ENCODE assay signal across 26 cellular contexts in the genomic region with DNA sequence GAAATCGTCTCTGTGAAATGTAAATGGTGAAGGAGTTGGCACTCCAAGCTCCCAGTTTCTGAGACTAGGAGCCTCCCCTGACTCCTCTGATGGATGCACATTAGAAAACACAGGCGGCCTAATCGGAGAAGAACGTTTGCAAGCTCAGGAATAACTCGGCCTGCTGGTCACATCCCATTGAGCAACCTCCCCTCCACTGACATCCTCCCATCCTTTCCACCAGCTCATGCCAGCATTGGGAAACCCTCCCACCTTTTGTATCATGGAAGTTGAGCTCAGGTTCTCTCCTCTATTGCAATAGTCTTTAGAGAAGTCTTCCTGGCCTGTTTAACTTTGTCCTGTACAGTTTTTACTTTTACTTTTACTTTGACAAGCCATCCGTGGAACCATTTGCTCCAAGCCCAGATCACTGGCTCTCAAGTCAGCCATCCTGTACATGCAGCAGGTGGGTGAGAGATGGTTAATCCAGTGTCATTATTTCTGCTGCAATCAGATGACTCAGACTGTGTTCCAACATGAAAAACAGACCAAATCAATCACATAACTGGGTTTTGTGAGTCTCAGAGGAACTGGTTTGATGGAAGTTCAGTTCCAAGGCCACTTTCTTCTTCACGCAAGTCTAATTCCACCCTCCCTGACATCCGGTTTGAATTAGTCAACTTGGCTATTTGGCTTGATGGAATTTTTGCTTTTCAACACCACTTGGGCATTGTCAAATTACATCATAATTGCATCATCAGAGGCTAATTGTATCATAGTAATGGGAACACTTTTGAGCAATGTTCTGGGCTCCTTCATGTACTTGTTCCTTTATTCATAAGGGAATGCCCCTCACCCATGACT.
DNase-seq lines count a peak whose midpoint lies in the region; ATAC-seq lines count a peak whose summit lies in the region.
"Had no signal": no experiment of that assay in that cellular context is flagged by ENCODE, and none has a peak within 500 bp of the region (broad histone marks: within the 10 kb centered on the region; RNA-seq: fewer than 3 reads in every experiment).

No MANE protein-coding gene starts in this region.

- H3K4me1 Mint-ChIP-seq in stimulated activated effector memory CD8-positive, alpha-beta T cell treated with anti-CD3 and anti-CD28 coated beads, Interleukin-12 subunit alpha, Interleukin-12 subunit beta, amount 100 ng/mL, for 72 hours: no peaks in the 10 kb centered on the region
- H3K4me1 Mint-ChIP-seq: B cell, naive B cell had no signal

- ATAC-seq in left ventricle myocardium superior: peak; percentile 92
- no peak for ATAC-seq in GM21515 (IDR thresholded peaks at IDR 0.05; ENCODE audit: unreplicated experiment)
- no peak for ATAC-seq in stimulated activated effector memory CD8-positive, alpha-beta T cell treated with anti-CD3 and anti-CD28 coated beads, Interleukin-12 subunit alpha, Interleukin-12 subunit beta, amount 100 ng/mL, for 72 hours
- ATAC-seq: activated naive CD4-positive, alpha-beta T cell treated with anti-CD3 and anti-CD28 coated beads, Interleukin-2, amount 50 U/mL, for 72 hours; upper lobe of right lung had no signal

- H3K4me3 ChIP-seq in skeletal muscle cell (ENCODE audit: low read depth, low read length): no peak overlapping the region
- H3K4me3 ChIP-seq: ascending aorta, PC-9, upper lobe of right lung had no signal

- no peak overlapping the region for H3K27ac Mint-ChIP-seq in stimulated activated effector memory CD8-positive, alpha-beta T cell treated with anti-CD3 and anti-CD28 coated beads, Interleukin-12 subunit alpha, Interleukin-12 subunit beta, amount 100 ng/mL, for 72 hours
- H3K27ac Mint-ChIP-seq: activated naive CD4-positive, alpha-beta T cell treated with anti-CD3 and anti-CD28 coated beads, Interleukin-2, amount 50 U/mL, for 72 hours; activated T-helper 2 cell treated with anti-CD3 and anti-CD28 coated beads, Interferon-gamma antibody, Interleukin-2, Interleukin-4, amounts not matched to agents 10 μg/mL and 5 μg/mL and 100 μg/mL, durations not matched to agents 14 hours and 24 hours and 36 hours; B cell; HFFc6; naive B cell had no signal

- no peaks in the 10 kb centered on the region for H3K9me3 Mint-ChIP-seq in stimulated activated effector memory CD8-positive, alpha-beta T cell treated with anti-CD3 and anti-CD28 coated beads, Interleukin-12 subunit alpha, Interleukin-12 subunit beta, amount 100 ng/mL, for 72 hours
- H3K9me3 Mint-ChIP-seq: activated naive CD4-positive, alpha-beta T cell treated with anti-CD3 and anti-CD28 coated beads, Interleukin-2, amount 50 U/mL, for 72 hours; activated T-helper 2 cell treated with anti-CD3 and anti-CD28 coated beads, Interferon-gamma antibody, Interleukin-2, Interleukin-4, amounts not matched to agents 10 μg/mL and 5 μg/mL and 100 μg/mL, durations not matched to agents 14 hours and 24 hours and 36 hours had no signal

- H3K36me3 Mint-ChIP-seq in stimulated activated effector memory CD8-positive, alpha-beta T cell treated with anti-CD3 and anti-CD28 coated beads, Interleukin-12 subunit alpha, Interleukin-12 subunit beta, amount 100 ng/mL, for 72 hours: no peaks in the 10 kb centered on the region
- H3K36me3 Mint-ChIP-seq: activated naive CD4-positive, alpha-beta T cell treated with anti-CD3 and anti-CD28 coated beads, Interleukin-2, amount 50 U/mL, for 72 hours; naive B cell had no signal

- no peak overlapping the region for H3K4me3 Mint-ChIP-seq in stimulated activated effector memory CD8-positive, alpha-beta T cell treated with anti-CD3 and anti-CD28 coated beads, Interleukin-12 subunit alpha, Interleukin-12 subunit beta, amount 100 ng/mL, for 72 hours
- H3K4me3 Mint-ChIP-seq: B cell, HFFc6, naive B cell had no signal

- DNase-seq in NCI-H82 (lab: John Stamatoyannopoulos, UW): peak; percentile 54
- DNase-seq in NCI-H82 treated with DMSO at 0.1 percent for 48 hours (lab: John Stamatoyannopoulos, UW; ENCODE audit: unreplicated experiment): no peak
- peak; percentile 74 for DNase-seq in NOMO-1 treated with DMSO at 0.1 percent for 48 hours (lab: John Stamatoyannopoulos, UW; ENCODE audit: unreplicated experiment)
- DNase-seq in left ventricle myocardium superior: no peak
- DNase-seq in skeletal muscle cell (ENCODE audit: low read depth): peak; percentile 28
- DNase-seq in NCI-H2171 (lab: John Stamatoyannopoulos, UW): no peak
- DNase-seq in stimulated activated effector memory CD8-positive, alpha-beta T cell treated with anti-CD3 and anti-CD28 coated beads, Interleukin-12 subunit alpha, Interleukin-12 subunit beta, amount 100 ng/mL, for 72 hours (ENCODE audit: low spot score in 2 of 2): no peak
- DNase-seq: activated CD4-positive, alpha-beta T cell treated with anti-CD3 and anti-CD28 coated beads, Interleukin-2, amount 50 U/mL, for 4 hours; activated CD4-positive, CD25-positive, alpha-beta regulatory T cell; activated CD8-positive, alpha-beta memory T cell treated with anti-CD3 and anti-CD28 coated beads, Interleukin-2, amount 50 U/mL, for 48 hours; central memory CD4-positive, alpha-beta T cell; dermis blood vessel endothelial cell; DMS53; HFFc6; KBM-7; naive B cell; NCI-H187; PC-9; SHP77 treated with DMSO at 0.1 percent for 48 hours; SW 1271; upper lobe of right lung had no signal

- intact Hi-C loops in left ventricle myocardium superior (cut with micrococcal nuclease): no loop called here

Comparison
In these comparisons a context has a peak if more than half of its experiments do, and no peak if none do; other contexts are left out.
1. DNase-seq: peak in NCI-H82 (single experiment), NOMO-1 treated with DMSO at 0.1 percent for 48 hours (single experiment) and skeletal muscle cell (single experiment); none in NCI-H82 treated with DMSO at 0.1 percent for 48 hours (single experiment), left ventricle myocardium superior (single experiment), NCI-H2171 (single experiment) and stimulated activated effector memory CD8-positive, alpha-beta T cell treated with anti-CD3 and anti-CD28 coated beads, Interleukin-12 subunit alpha, Interleukin-12 subunit beta, amount 100 ng/mL, for 72 hours (0 of 2).